Comparison of ENCODE assay signal across 23 cellular contexts in the genomic region with DNA sequence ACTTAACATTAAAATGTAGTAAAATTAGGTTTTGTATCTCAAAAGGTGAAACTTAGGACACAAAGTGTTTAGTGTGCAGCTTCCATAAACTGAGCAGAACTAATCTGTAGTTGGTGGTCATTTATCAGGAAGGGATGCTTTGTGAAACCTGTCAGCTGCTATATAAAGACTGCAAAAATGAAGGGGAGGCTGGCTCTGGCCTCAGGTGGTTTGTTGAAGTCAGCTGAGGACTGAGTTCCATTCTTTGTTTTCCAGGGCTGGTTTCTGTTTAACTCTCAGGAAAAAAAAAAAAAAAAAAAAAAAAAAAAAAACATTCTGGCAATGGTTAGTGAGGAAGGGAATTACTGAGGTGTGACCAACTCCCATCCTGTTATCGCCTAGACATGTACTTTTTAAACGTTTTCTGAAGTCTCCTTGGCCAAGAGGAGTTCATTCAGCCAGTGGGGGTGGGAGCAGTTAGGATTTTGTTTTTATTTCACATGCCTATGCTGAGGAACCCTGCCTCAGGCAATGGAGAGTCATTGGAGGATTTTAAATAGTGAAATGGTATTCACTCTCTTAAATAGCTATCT.
DNase-seq lines count a peak whose midpoint lies in the region; ATAC-seq and TF ChIP-seq lines count a peak whose summit lies in the region.
"Had no signal": no experiment of that assay in that cellular context is flagged by ENCODE, and none has a peak within 500 bp of the region (broad histone marks: within the 10 kb centered on the region; RNA-seq: fewer than 3 reads in every experiment).

No MANE protein-coding gene starts in this region.

- H3K4me1 Mint-ChIP-seq in mesothelial cell of epicardium, result peaks cover 32% of the 10 kb centered on the region
- peaks cover 17% of the 10 kb centered on the region; the same call in 2 of the 3 replicates for H3K4me1 Mint-ChIP-seq in GM23338
- H3K4me1 Mint-ChIP-seq: activated B cell treated with CpG ODN at 0.5 μM for 24 hours; activated CD4-positive, alpha-beta memory T cell treated with anti-CD3 and anti-CD28 coated beads, Interleukin-2, amount 10 ng/mL, durations not matched to agents 7 days and 5 days; CD4-positive, alpha-beta memory T cell; naive thymus-derived CD4-positive, alpha-beta T cell had no signal

- no peaks in the 10 kb centered on the region for H3F3A ChIP-seq in GM23338 (replicated peaks; ENCODE audit: low read depth)

- no peaks in the 10 kb centered on the region for H3K27me3 ChIP-seq in BLaER1 treated with 17β-estradiol and CSF1 and Interleukin-3, amounts not matched to agents 10 nM and 100 nM
- H3K27me3 ChIP-seq in esophagus muscularis mucosa (no peaks in the 10 kb centered on the region), GM23338 (ENCODE audit: insufficient read depth) (no peaks in the 10 kb centered on the region)
- H3K27me3 ChIP-seq: tibial artery had no signal

- no peaks in the 10 kb centered on the region for H4K20me1 ChIP-seq in BLaER1 treated with 17β-estradiol and CSF1 and Interleukin-3, amounts not matched to agents 10 nM and 100 nM
- H4K20me1 ChIP-seq in GM23338 (replicated peaks; ENCODE audit: insufficient read depth), result no peaks in the 10 kb centered on the region

- H3K79me2 ChIP-seq in GM23338 (replicated peaks; ENCODE audit: insufficient read depth), result no peaks in the 10 kb centered on the region

- H3K27me3 Mint-ChIP-seq in mesothelial cell of epicardium (ENCODE audit: low read depth), result no peaks in the 10 kb centered on the region
- H3K27me3 Mint-ChIP-seq in GM23338 (ENCODE audit: insufficient read depth, low read depth, poor library complexity), result no peaks in the 10 kb centered on the region
- H3K27me3 Mint-ChIP-seq: activated B cell treated with CpG ODN at 0.5 μM for 24 hours; activated CD4-positive, alpha-beta memory T cell treated with anti-CD3 and anti-CD28 coated beads, Interleukin-2, amount 10 ng/mL, durations not matched to agents 7 days and 5 days; CD4-positive, alpha-beta memory T cell had no signal

- H3K4me2 ChIP-seq in BLaER1 treated with 17β-estradiol and CSF1 and Interleukin-3, amounts not matched to agents 10 nM and 100 nM, result peak overlapping the region; percentile 71 to 93 (median 81)
- no peak overlapping the region for H3K4me2 ChIP-seq in GM23338

- H3K9me2 ChIP-seq in GM23338 (ENCODE audit: insufficient read depth), result no peaks in the 10 kb centered on the region; the same call in 1 of the 2 replicates

- intact Hi-C loops in esophagus muscularis mucosa (cut with DNase I), result no loop called here

- peak overlapping the region in 7 of 10 experiments; percentile 46 to 58 (median 54); a peak in 12 of 20 replicates for H3K4me3 ChIP-seq in BLaER1 treated with 17β-estradiol and CSF1 and Interleukin-3, amounts not matched to agents 10 nM and 100 nM
- H3K4me3 ChIP-seq in esophagus muscularis mucosa (no peak overlapping the region), GM23338 (no peak overlapping the region)
- H3K4me3 ChIP-seq: coronary artery, GM23248, tibial artery had no signal

- H3K27ac Mint-ChIP-seq in mesothelial cell of epicardium (peak overlapping the region; percentile 66), GM23338 (no peak overlapping the region)
- H3K27ac Mint-ChIP-seq: activated B cell treated with CpG ODN at 0.5 μM for 24 hours; activated CD4-positive, alpha-beta memory T cell treated with anti-CD3 and anti-CD28 coated beads, Interleukin-2, amount 10 ng/mL, durations not matched to agents 7 days and 5 days; activated naive CD4-positive, alpha-beta T cell treated with anti-CD3 and anti-CD28 coated beads for 36 hours; CD4-positive, alpha-beta memory T cell; naive thymus-derived CD4-positive, alpha-beta T cell; stimulated activated effector memory CD8-positive, alpha-beta T cell treated with anti-CD3 and anti-CD28 coated beads, Interleukin-12 subunit alpha, Interleukin-12 subunit beta, amount 100 ng/mL, for 72 hours had no signal

- peaks cover 41 to 90% (median 67%) of the 10 kb centered on the region in 10 experiments for H3K4me1 ChIP-seq in BLaER1 treated with 17β-estradiol and CSF1 and Interleukin-3, amounts not matched to agents 10 nM and 100 nM
- peaks cover 28 to 42% (median 38%) of the 10 kb centered on the region in 4 donors for H3K4me1 ChIP-seq in esophagus muscularis mucosa
- H3K4me1 ChIP-seq in GM23338 (ENCODE audit: insufficient read depth), result peaks cover 3% of the 10 kb centered on the region; the same call in 1 of the 2 replicates

- 15% methylated on average over 2 of the region's 2 CpGs for WGBS in esophagus muscularis mucosa

- TF ChIP-seq POLR2A in esophagus muscularis mucosa (IDR thresholded peaks at IDR 0.05; ENCODE audit: low read depth), result no peak

- H3K9ac ChIP-seq in BLaER1 treated with 17β-estradiol and CSF1 and Interleukin-3, amounts not matched to agents 10 nM and 100 nM, result peak overlapping the region in 9 of 11 experiments; percentile 61 to 86 (median 78); a peak in 17 of 22 replicates
- H3K9ac ChIP-seq: GM23248 had no signal

- H3K27ac ChIP-seq in BLaER1 treated with 17β-estradiol and CSF1 and Interleukin-3, amounts not matched to agents 10 nM and 100 nM, result peak overlapping the region in 9 of 11 experiments; percentile 70 to 94 (median 86); a peak in 18 of 22 replicates
- H3K27ac ChIP-seq in esophagus muscularis mucosa (replicated peaks in 1 of 4) (peak overlapping the region; percentile 36 to 64 (median 51)), GM23338 (ENCODE audit: low read depth) (no peak overlapping the region)
- H3K27ac ChIP-seq: coronary artery, GM23248, tibial artery had no signal

- no peak for TF ChIP-seq EP300 in esophagus muscularis mucosa (IDR thresholded peaks at IDR 0.05)

- H3K9me3 Mint-ChIP-seq in mesothelial cell of epicardium (peaks cover 14% of the 10 kb centered on the region), GM23338 (no peaks in the 10 kb centered on the region)
- H3K9me3 Mint-ChIP-seq: activated B cell treated with CpG ODN at 0.5 μM for 24 hours; activated CD4-positive, alpha-beta memory T cell treated with anti-CD3 and anti-CD28 coated beads, Interleukin-2, amount 10 ng/mL, durations not matched to agents 7 days and 5 days had no signal

- H3K36me3 Mint-ChIP-seq in mesothelial cell of epicardium, result peaks cover 2% of the 10 kb centered on the region
- no peaks in the 10 kb centered on the region; the same call in 2 of the 3 replicates for H3K36me3 Mint-ChIP-seq in GM23338 (ENCODE audit: low read depth)
- H3K36me3 Mint-ChIP-seq: CD4-positive, alpha-beta memory T cell; stimulated activated effector memory CD8-positive, alpha-beta T cell treated with anti-CD3 and anti-CD28 coated beads, Interleukin-12 subunit alpha, Interleukin-12 subunit beta, amount 100 ng/mL, for 72 hours had no signal

- H3K36me3 ChIP-seq in BLaER1 treated with 17β-estradiol and CSF1 and Interleukin-3, amounts not matched to agents 10 nM and 100 nM, result peaks cover 0 to 21% (median 0%) of the 10 kb centered on the region in 11 experiments; a peak in 4 of 22 replicates
- H3K36me3 ChIP-seq in esophagus muscularis mucosa, result no peaks in the 10 kb centered on the region
- no peaks in the 10 kb centered on the region for H3K36me3 ChIP-seq in GM23338 (ENCODE audit: insufficient read depth)
- H3K36me3 ChIP-seq: tibial artery had no signal

- peak; percentile 20 for DNase-seq in NAMALWA (ENCODE audit: low spot score)
- no peak for DNase-seq in esophagus muscularis mucosa (ENCODE audit: extremely low spot score)
- no peak for DNase-seq in mesothelial cell of epicardium (ENCODE audit: low spot score in 2 of 2, unreplicated experiment in 2 of 2)
- DNase-seq in SKM-1 treated with dmso at 0.1 percent for 144 hours (lab: John Stamatoyannopoulos, UW; ENCODE audit: unreplicated experiment), result no peak
- DNase-seq in NK-92 (lab: John Stamatoyannopoulos, UW; ENCODE audit: unreplicated experiment), result no peak
- no peak for DNase-seq in GM23338 (ENCODE audit: low spot score)
- DNase-seq: activated B cell treated with CpG ODN at 0.5 μM for 24 hours; activated CD4-positive, alpha-beta memory T cell treated with anti-CD3 and anti-CD28 coated beads, Interleukin-2, amount 10 ng/mL, durations not matched to agents 7 days and 5 days; activated naive CD4-positive, alpha-beta T cell treated with anti-CD3 and anti-CD28 coated beads for 36 hours; activated T-cell treated with anti-CD3 and anti-CD28 coated beads, Interleukin-2, amount 50 U/mL, for 1 hour; CD4-positive, alpha-beta memory T cell; DMS79; GM23248; naive thymus-derived CD4-positive, alpha-beta T cell; NCI-H187; NCI-H510A treated with DMSO at 0.1 percent for 48 hours; SHP77 treated with DMSO at 0.1 percent for 48 hours; T-helper 2 cell; tibial artery had no signal

- no peak for TF ChIP-seq CTCF in esophagus muscularis mucosa (IDR thresholded peaks at IDR 0.05)
- TF ChIP-seq CTCF in mesothelial cell of epicardium (IDR thresholded peaks at IDR 0.05; ENCODE audit: unreplicated experiment), result no peak
- TF ChIP-seq CTCF in GM23338 (conservative IDR thresholded peaks at IDR 0.05; ENCODE audit: low read depth in 2 of 2), result no peak

- ATAC-seq in GM23338, result no peak; the same call in 2 of the 3 replicates
- ATAC-seq in GM19467 (IDR thresholded peaks at IDR 0.05; ENCODE audit: unreplicated experiment), result no peak
- ATAC-seq: naive thymus-derived CD4-positive, alpha-beta T cell; stimulated activated effector memory CD8-positive, alpha-beta T cell treated with anti-CD3 and anti-CD28 coated beads, Interleukin-12 subunit alpha, Interleukin-12 subunit beta, amount 100 ng/mL, for 72 hours had no signal

- no peak overlapping the region for H2AFZ ChIP-seq in GM23338
- H2AFZ ChIP-seq: GM23248 had no signal

- peaks cover 12 to 49% (median 41%) of the 10 kb centered on the region in 11 experiments for H3K9me3 ChIP-seq in BLaER1 treated with 17β-estradiol and CSF1 and Interleukin-3, amounts not matched to agents 10 nM and 100 nM (replicated peaks in 1 of 11)
- H3K9me3 ChIP-seq in esophagus muscularis mucosa, result peaks cover 0 to 6% (median 3%) of the 10 kb centered on the region in 4 donors

- H3K4me3 Mint-ChIP-seq in mesothelial cell of epicardium, result no peak overlapping the region
- no peak overlapping the region for H3K4me3 Mint-ChIP-seq in GM23338
- H3K4me3 Mint-ChIP-seq: activated B cell treated with CpG ODN at 0.5 μM for 24 hours; activated CD4-positive, alpha-beta memory T cell treated with anti-CD3 and anti-CD28 coated beads, Interleukin-2, amount 10 ng/mL, durations not matched to agents 7 days and 5 days; activated naive CD4-positive, alpha-beta T cell treated with anti-CD3 and anti-CD28 coated beads for 36 hours; CD4-positive, alpha-beta memory T cell; naive thymus-derived CD4-positive, alpha-beta T cell; stimulated activated effector memory CD8-positive, alpha-beta T cell treated with anti-CD3 and anti-CD28 coated beads, Interleukin-12 subunit alpha, Interleukin-12 subunit beta, amount 100 ng/mL, for 72 hours had no signal

Comparison
In these comparisons a context has a peak if more than half of its experiments do, and no peak if none do; other contexts are left out.
1. H3K4me3 ChIP-seq: peak in BLaER1 treated with 17β-estradiol and CSF1 and Interleukin-3, amounts not matched to agents 10 nM and 100 nM (7 of 10); none in esophagus muscularis mucosa (0 of 4) and GM23338 (single experiment).